In the genomic region with DNA sequence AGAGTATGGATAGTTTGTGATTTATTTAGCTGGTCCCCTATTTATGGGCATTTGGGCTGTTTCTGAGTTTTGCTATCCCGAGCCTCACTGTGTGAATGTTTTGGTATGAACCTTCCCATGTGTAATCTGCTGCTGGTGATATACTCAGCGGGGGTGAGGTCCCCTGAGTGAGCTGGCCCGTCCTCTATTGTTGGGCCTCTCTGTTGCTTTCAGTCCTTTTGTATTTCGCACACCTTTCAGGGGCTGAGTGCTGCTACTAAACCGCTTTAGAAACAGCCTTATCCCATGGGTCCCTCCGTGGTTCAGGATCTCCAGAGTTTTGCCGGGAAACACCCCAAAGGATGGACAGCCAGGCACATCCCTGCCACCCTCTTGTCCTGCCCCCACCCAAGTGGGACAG, we compare ENCODE assay signal across 22 cellular contexts.
"Had no signal": no experiment of that assay in that cellular context is flagged by ENCODE, and none has a peak within 500 bp of the region (broad histone marks: within the 10 kb centered on the region; RNA-seq: fewer than 3 reads in every experiment).

No MANE protein-coding gene starts in this region.

- H3K4me3 Mint-ChIP-seq: activated naive CD4-positive, alpha-beta T cell treated with anti-CD3 and anti-CD28 coated beads for 36 hours; activated naive CD8-positive, alpha-beta T cell treated with anti-CD3 and anti-CD28 coated beads, Interleukin-2, amount 10 ng/mL, durations not matched to agents 7 days and 5 days; effector memory CD8-positive, alpha-beta T cell; mesothelial cell of epicardium; nephron progenitor cell had no signal

- H3K27ac ChIP-seq: ascending aorta, brain microvascular endothelial cell, gastroesophageal sphincter, right lobe of liver, testis, uterus had no signal

- H3K4me1 Mint-ChIP-seq: activated naive CD8-positive, alpha-beta T cell treated with anti-CD3 and anti-CD28 coated beads, Interleukin-2, amount 10 ng/mL, durations not matched to agents 7 days and 5 days; mesothelial cell of epicardium had no signal

- H3K9me3 ChIP-seq: ascending aorta, gastroesophageal sphincter, right lobe of liver, testis, uterus had no signal

- H3K36me3 ChIP-seq: ascending aorta, brain microvascular endothelial cell, gastroesophageal sphincter, right lobe of liver, uterus had no signal

- ATAC-seq: effector memory CD8-positive, alpha-beta T cell; gastroesophageal sphincter; left cardiac atrium; left ventricle myocardium superior; right lobe of liver had no signal

- H3K36me3 Mint-ChIP-seq: activated naive CD8-positive, alpha-beta T cell treated with anti-CD3 and anti-CD28 coated beads, Interleukin-2, amount 10 ng/mL, durations not matched to agents 7 days and 5 days; mesothelial cell of epicardium; naive B cell had no signal

- H3K4me1 ChIP-seq: ascending aorta, gastroesophageal sphincter, right lobe of liver, testis, uterus had no signal

- H3K4me3 ChIP-seq: ascending aorta, gastroesophageal sphincter, right lobe of liver, testis, uterus had no signal

- H3K27ac Mint-ChIP-seq: activated naive CD4-positive, alpha-beta T cell treated with anti-CD3 and anti-CD28 coated beads for 36 hours; activated naive CD8-positive, alpha-beta T cell treated with anti-CD3 and anti-CD28 coated beads, Interleukin-2, amount 10 ng/mL, durations not matched to agents 7 days and 5 days; effector memory CD8-positive, alpha-beta T cell; mesothelial cell of epicardium; nephron progenitor cell; progenitor cell of endocrine pancreas had no signal

- H3K9me3 Mint-ChIP-seq: activated naive CD4-positive, alpha-beta T cell treated with anti-CD3 and anti-CD28 coated beads for 36 hours; activated naive CD8-positive, alpha-beta T cell treated with anti-CD3 and anti-CD28 coated beads, Interleukin-2, amount 10 ng/mL, durations not matched to agents 7 days and 5 days; effector memory CD8-positive, alpha-beta T cell; mesothelial cell of epicardium; nephron progenitor cell had no signal

- H3K27me3 ChIP-seq: ascending aorta, brain microvascular endothelial cell, right lobe of liver, testis, uterus had no signal

- DNase-seq: activated CD4-positive, alpha-beta T cell treated with anti-CD3 and anti-CD28 coated beads for 4 hours; activated CD4-positive, alpha-beta T cell treated with anti-CD3 and anti-CD28 coated beads, Interleukin-2, amount 50 U/mL, for 4 hours; activated effector memory CD4-positive, alpha-beta T cell treated with Interleukin-2 at 50 U/mL for 16 hours; activated naive CD4-positive, alpha-beta T cell treated with anti-CD3 and anti-CD28 coated beads for 36 hours; activated naive CD8-positive, alpha-beta T cell treated with anti-CD3 and anti-CD28 coated beads, Interleukin-2, amount 10 ng/mL, durations not matched to agents 7 days and 5 days; brain microvascular endothelial cell; cortex of kidney; effector memory CD8-positive, alpha-beta T cell; left cardiac atrium; left ventricle myocardium superior; naive B cell; nephron progenitor cell; right lobe of liver; stimulated activated CD4-positive, alpha-beta T cell treated with anti-CD3 and anti-CD28 coated beads, Interleukin-2, amount 100 ng/mL, for 48 hours; stimulated activated naive CD4-positive, alpha-beta T cell treated with Interleukin-2 at 50 U/mL for 16 hours; testis; trophoblast cell; uterus had no signal
